In the genomic region with DNA sequence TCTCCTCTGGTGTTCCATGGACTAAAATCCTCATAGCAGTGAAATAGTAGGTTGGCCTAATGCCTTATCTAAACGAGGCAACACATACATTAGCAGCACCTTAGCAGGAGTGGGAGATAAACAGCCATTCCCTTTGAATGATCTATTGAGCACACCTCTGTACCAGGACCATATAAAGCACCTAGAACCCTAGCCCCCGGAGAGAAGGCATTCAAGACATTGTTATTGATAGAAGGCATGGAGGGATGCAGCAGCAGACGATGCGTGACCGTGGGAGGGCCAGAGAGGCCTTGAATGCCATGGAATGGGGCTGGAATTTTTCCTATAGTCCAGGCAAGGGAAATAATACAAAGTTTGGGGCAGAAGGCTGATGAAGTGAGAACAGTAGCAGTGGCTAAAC, we compare ENCODE assay signal across 24 cellular contexts. TPM values are rescaled to one million over a fixed set of nuclear protein-coding genes. Genes with fewer than 3 reads are reported as not detected.
DNase-seq lines count a peak whose midpoint lies in the region; ATAC-seq, FAIRE-seq and TF ChIP-seq lines count a peak whose summit lies in the region.
"Had no signal": no experiment of that assay in that cellular context is flagged by ENCODE, and none has a peak within 500 bp of the region (broad histone marks: within the 10 kb centered on the region; RNA-seq: fewer than 3 reads in every experiment).

No MANE protein-coding gene starts in this region.

- no peaks in the 10 kb centered on the region for H3K36me3 ChIP-seq in GM23338 (ENCODE audit: insufficient read depth)
- no peaks in the 10 kb centered on the region for H3K36me3 ChIP-seq in H1 (ENCODE audit: control insufficient read depth in 2 of 4, insufficient read depth in 4 of 4, low read length in 3 of 4)
- H3K36me3 ChIP-seq in neural progenitor cell = no peaks in the 10 kb centered on the region
- no peaks in the 10 kb centered on the region for H3K36me3 ChIP-seq in endodermal cell (ENCODE audit: control insufficient read depth, insufficient read depth, low read length)
- H3K36me3 ChIP-seq: BE2C; BLaER1 treated with 17β-estradiol and CSF1 and Interleukin-3, amounts not matched to agents 10 nM and 100 nM; HAP-1 had no signal

- H2BK120ac ChIP-seq in H1 (replicated peaks; ENCODE audit: low read depth, low read length) = no peak overlapping the region

- peaks cover 5% of the 10 kb centered on the region; the same call in 1 of the 2 replicates for H3F3A ChIP-seq in GM23338 (replicated peaks; ENCODE audit: low read depth)
- peaks cover 9% of the 10 kb centered on the region for H3F3A ChIP-seq in neural progenitor cell (ENCODE audit: low read depth)

- H4K91ac ChIP-seq in H1 (replicated peaks; ENCODE audit: insufficient read length, low read length) = no peak overlapping the region

- H3K36me3 Mint-ChIP-seq in GM23338 (ENCODE audit: low read depth) = no peaks in the 10 kb centered on the region
- H3K36me3 Mint-ChIP-seq in neural progenitor cell = no peaks in the 10 kb centered on the region
- no peaks in the 10 kb centered on the region for H3K36me3 Mint-ChIP-seq in endodermal cell (ENCODE audit: low read depth)
- H3K36me3 Mint-ChIP-seq: CD14-positive monocyte; CD8-positive, alpha-beta memory T cell had no signal

- H3K27me3 Mint-ChIP-seq in GM23338 (ENCODE audit: insufficient read depth, low read depth, poor library complexity) (peaks cover 1% of the 10 kb centered on the region), neural progenitor cell (ENCODE audit: insufficient read depth, low read depth) (no peaks in the 10 kb centered on the region), endodermal cell (ENCODE audit: insufficient read depth) (peaks cover 46% of the 10 kb centered on the region)

- no peak overlapping the region for H3K18ac ChIP-seq in H1 (ENCODE audit: extremely low read depth, low read length)

- H3K4me3 ChIP-seq in GM23338 (no peak overlapping the region), H1 (ENCODE audit: extremely low read depth in 1 of 4, insufficient read depth in 2 of 4, low read depth in 3 of 4, low read length in 4 of 4) (no peak overlapping the region), neural progenitor cell (no peak overlapping the region), endodermal cell (ENCODE audit: low read length) (no peak overlapping the region)
- H3K4me3 ChIP-seq: A549; BLaER1 treated with 17β-estradiol and CSF1 and Interleukin-3, amounts not matched to agents 10 nM and 100 nM; HAP-1 had no signal

- no peak overlapping the region for H4K5ac ChIP-seq in H1 (ENCODE audit: insufficient read length, low read depth, low read length)

- TF ChIP-seq EP300 in H1 (IDR thresholded peaks at IDR 0.05; ENCODE audit: borderline replicate concordance in 1 of 2, low read depth in 2 of 2, low read length in 2 of 2) = no peak

- 78% methylated on average over 5 of the region's 5 CpGs; no CpG with 5 or more reads in 1 of the 2 experiments for WGBS in H1 (ENCODE audit: extremely low coverage in 1 of 2, insufficient coverage in 1 of 2, insufficient read length in 1 of 2, insufficient replicate concordance in 2 of 2, low coverage in 1 of 2, low lambda C conversion rate in 2 of 2, missing lambda C conversion rate in 1 of 2), 2 experiments
- WGBS in endodermal cell (ENCODE audit: insufficient coverage in 1 of 2, insufficient read length in 1 of 2), 2 experiments = 75 to 84% methylated on average over 4 to 5 of the region's 5 CpGs

- H2AK5ac ChIP-seq in H1 (ENCODE audit: low read depth, low read length) = no peak overlapping the region

- H3K9ac ChIP-seq in H1 (replicated peaks in 1 of 4; ENCODE audit: extremely low read depth in 1 of 4, low read depth in 3 of 4, low read length in 3 of 4) (no peak overlapping the region), neural progenitor cell (no peak overlapping the region), endodermal cell (ENCODE audit: extremely low read depth, low read length, poor library complexity, severe bottlenecking) (no peak overlapping the region)
- H3K9ac ChIP-seq: BLaER1 treated with 17β-estradiol and CSF1 and Interleukin-3, amounts not matched to agents 10 nM and 100 nM had no signal

- TF ChIP-seq RAD21 in H1 (IDR thresholded peaks at IDR 0.05 in 1 of 2, conservative IDR thresholded peaks at IDR 0.05 in 1 of 2; ENCODE audit: low read depth in 2 of 2, low read length in 2 of 2) = no peak

- no peaks in the 10 kb centered on the region for H3K9me2 ChIP-seq in GM23338 (ENCODE audit: insufficient read depth)

- TF ChIP-seq CTCF in GM23338 (conservative IDR thresholded peaks at IDR 0.05; ENCODE audit: low read depth in 2 of 2) (no peak), H1 (IDR thresholded peaks at IDR 0.05; ENCODE audit: control extremely low read depth in 1 of 3, insufficient read depth in 1 of 3, low read depth in 1 of 3, low read length in 3 of 3) (no peak), neural progenitor cell (IDR thresholded peaks at IDR 0.05) (no peak), endodermal cell (conservative IDR thresholded peaks at IDR 0.05) (no peak), GM13977 (IDR thresholded peaks at IDR 0.05; ENCODE audit: extremely low read depth, insufficient read depth, missing control alignments) (no peak)

- peak; percentile 53; the same call in 2 of the 3 replicates for ATAC-seq in GM23338
- ATAC-seq: A549 had no signal

- CTCF ChIA-PET in H1 (lab: Charles Lee; ENCODE audit: partially characterized antibody) = no interaction called here

- peaks cover 19% of the 10 kb centered on the region for H3K27me3 ChIP-seq in GM23338 (ENCODE audit: insufficient read depth)
- H3K27me3 ChIP-seq in H1 (replicated peaks in 1 of 4; ENCODE audit: control insufficient read depth in 3 of 4, extremely low read depth in 1 of 4, insufficient read depth in 3 of 4, low read length in 3 of 4) = peaks cover 0 to 11% (median 1%) of the 10 kb centered on the region in 4 experiments; a peak in 4 of 7 replicates
- peaks cover 25% of the 10 kb centered on the region for H3K27me3 ChIP-seq in neural progenitor cell
- peaks cover 23% of the 10 kb centered on the region for H3K27me3 ChIP-seq in endodermal cell (ENCODE audit: control insufficient read depth, insufficient read depth, low read length, poor library complexity, severe bottlenecking)
- H3K27me3 ChIP-seq: BE2C had no signal

- H2BK20ac ChIP-seq in H1 (ENCODE audit: low read length) = no peak overlapping the region

- no peak overlapping the region for H3K56ac ChIP-seq in H1 (replicated peaks; ENCODE audit: insufficient read length, low read depth, low read length)

- no peak for TF ChIP-seq POLR2A in H1 (IDR thresholded peaks at IDR 0.05; ENCODE audit: control extremely low read depth in 1 of 2, low read depth in 2 of 2, low read length in 2 of 2)

- no peaks in the 10 kb centered on the region for H3K23me2 ChIP-seq in H1 (ENCODE audit: low read depth, low read length)

- H3K23ac ChIP-seq in H1 (ENCODE audit: insufficient read length) = no peak overlapping the region

- H2BK5ac ChIP-seq in H1 (ENCODE audit: low read depth, low read length) = no peak overlapping the region

- H4K8ac ChIP-seq in H1 (ENCODE audit: extremely low read depth, insufficient read depth, low read length) = no peak overlapping the region

- DNase-seq in GM23338 (ENCODE audit: low spot score) (no peak), H1 (ENCODE audit: low read depth in 1 of 2, low spot score in 2 of 2) (no peak), neural progenitor cell (ENCODE audit: low spot score) (no peak), endodermal cell (no peak), NCI-H2171 treated with DMSO at 0.1 percent for 48 hours (lab: John Stamatoyannopoulos, UW) (no peak), GM13977 (ENCODE audit: low spot score) (no peak)
- DNase-seq: 8988T; ACHN; AML-193; BE2C; CD4-positive, alpha-beta T cell; CD8-positive, alpha-beta memory T cell; DMS 273 treated with DMSO at 0.1 percent for 48 hours; DMS79; EL; GDM1; HFFc6 had no signal

- H3K27ac Mint-ChIP-seq in GM23338 (no peak overlapping the region), neural progenitor cell (no peak overlapping the region), endodermal cell (no peak overlapping the region)
- H3K27ac Mint-ChIP-seq: CD4-positive, alpha-beta T cell; HFFc6 had no signal

- no peak overlapping the region for H3K4me3 Mint-ChIP-seq in GM23338
- peak overlapping the region; percentile 34 for H3K4me3 Mint-ChIP-seq in neural progenitor cell
- no peak overlapping the region for H3K4me3 Mint-ChIP-seq in endodermal cell
- H3K4me3 Mint-ChIP-seq: CD14-positive monocyte; CD4-positive, alpha-beta T cell; CD8-positive, alpha-beta memory T cell; HFFc6 had no signal

- H3K4me1 ChIP-seq in GM23338 (ENCODE audit: insufficient read depth) = peaks cover 8% of the 10 kb centered on the region
- H3K4me1 ChIP-seq in H1 (replicated peaks in 1 of 4; ENCODE audit: control insufficient read depth in 3 of 4, insufficient read depth in 4 of 4, low read length in 3 of 4) = no peaks in the 10 kb centered on the region; a peak in 3 of 7 replicates
- peaks cover 22% of the 10 kb centered on the region for H3K4me1 ChIP-seq in neural progenitor cell
- peaks cover 18% of the 10 kb centered on the region for H3K4me1 ChIP-seq in endodermal cell (ENCODE audit: control insufficient read depth, insufficient read depth, low read length)
- H3K4me1 ChIP-seq: A549, HAP-1 had no signal

- in situ Hi-C loops in GM13977 (cut with MboI; ENCODE audit: low pct_unique_long_range_greater_than_20kb, low sequenced_read_pairs, unreplicated experiment) = loop anchor here (25.0 kb wide), 1 partner anchor 472 kb away; a partner anchor contains a TSS

- no peaks in the 10 kb centered on the region for H3K79me1 ChIP-seq in H1 (ENCODE audit: low read depth, low read length)

- no peaks in the 10 kb centered on the region for H3K9me3 Mint-ChIP-seq in GM23338
- H3K9me3 Mint-ChIP-seq in neural progenitor cell = no peaks in the 10 kb centered on the region
- H3K9me3 Mint-ChIP-seq in endodermal cell = no peaks in the 10 kb centered on the region
- H3K9me3 Mint-ChIP-seq: CD4-positive, alpha-beta T cell; CD8-positive, alpha-beta memory T cell; HFFc6 had no signal

- no peaks in the 10 kb centered on the region for H4K20me1 ChIP-seq in GM23338 (replicated peaks; ENCODE audit: insufficient read depth)
- no peaks in the 10 kb centered on the region for H4K20me1 ChIP-seq in H1 (replicated peaks in 1 of 2; ENCODE audit: control insufficient read depth in 1 of 2, insufficient read depth in 2 of 2, low read length in 2 of 2)
- H4K20me1 ChIP-seq in neural progenitor cell (ENCODE audit: low read depth) = no peaks in the 10 kb centered on the region
- H4K20me1 ChIP-seq: BLaER1 treated with 17β-estradiol and CSF1 and Interleukin-3, amounts not matched to agents 10 nM and 100 nM had no signal

- FAIRE-seq in H1 (lab: Jason Lieb, UNC) = no peak
- FAIRE-seq: A549, D721Med, GM12891, H54 had no signal

- H2BK15ac ChIP-seq in H1 (ENCODE audit: low read length) = no peak overlapping the region

- H2AFZ ChIP-seq in GM23338 (no peak overlapping the region), H1 (ENCODE audit: low read length) (no peak overlapping the region), neural progenitor cell (replicated peaks) (no peak overlapping the region)

- H2BK12ac ChIP-seq in H1 (ENCODE audit: low read depth, low read length) = no peak overlapping the region

- no peak overlapping the region for H3K4ac ChIP-seq in H1 (replicated peaks; ENCODE audit: insufficient read length, low read depth, low read length)

- POLR2A ChIA-PET in H1 (lab: Charles Lee; ENCODE audit: partially characterized antibody) = no interaction called here

- H3K79me2 ChIP-seq in GM23338 (replicated peaks; ENCODE audit: insufficient read depth) = no peaks in the 10 kb centered on the region
- no peaks in the 10 kb centered on the region for H3K79me2 ChIP-seq in H1 (ENCODE audit: control insufficient read depth in 1 of 2, insufficient read depth in 2 of 2, low read length in 2 of 2)
- no peaks in the 10 kb centered on the region for H3K79me2 ChIP-seq in neural progenitor cell (ENCODE audit: low read depth)

- H3K9me3 ChIP-seq in H1 (ENCODE audit: insufficient read depth in 2 of 2, low read depth in 1 of 2, low read length in 1 of 2) (no peaks in the 10 kb centered on the region), neural progenitor cell (ENCODE audit: low read depth) (no peaks in the 10 kb centered on the region), endodermal cell (ENCODE audit: control insufficient read depth, low read length) (no peaks in the 10 kb centered on the region)
- H3K9me3 ChIP-seq: A549; BE2C; BLaER1 treated with 17β-estradiol and CSF1 and Interleukin-3, amounts not matched to agents 10 nM and 100 nM; HAP-1 had no signal

- H3K14ac ChIP-seq in H1 (ENCODE audit: insufficient read length) = no peak overlapping the region

- no peak overlapping the region for H3K27ac ChIP-seq in GM23338 (ENCODE audit: low read depth)
- no peak overlapping the region for H3K27ac ChIP-seq in H1 (ENCODE audit: low read depth, low read length)
- no peak overlapping the region for H3K27ac ChIP-seq in neural progenitor cell
- H3K27ac ChIP-seq in endodermal cell (ENCODE audit: low read depth, low read length) = no peak overlapping the region
- H3K27ac ChIP-seq: A549; BLaER1 treated with 17β-estradiol and CSF1 and Interleukin-3, amounts not matched to agents 10 nM and 100 nM had no signal

- H3K4me1 Mint-ChIP-seq in GM23338 (peaks cover 13% of the 10 kb centered on the region), neural progenitor cell (peaks cover 15% of the 10 kb centered on the region), endodermal cell (peaks cover 37% of the 10 kb centered on the region)
- H3K4me1 Mint-ChIP-seq: CD8-positive, alpha-beta memory T cell had no signal

- no peak overlapping the region for H3K4me2 ChIP-seq in GM23338
- H3K4me2 ChIP-seq in H1 (ENCODE audit: insufficient read depth in 1 of 2, low read depth in 2 of 2, low read length in 2 of 2) = no peak overlapping the region
- no peak overlapping the region for H3K4me2 ChIP-seq in neural progenitor cell
- H3K4me2 ChIP-seq: A549; BLaER1 treated with 17β-estradiol and CSF1 and Interleukin-3, amounts not matched to agents 10 nM and 100 nM had no signal

RNA-seq across cellular contexts. Expression of a gene that starts 6.6 kb away (rescaled TPM):
- total RNA-seq in GM23338 (2014; rRNA removed; shearing (Covaris generic)) = 25.4 and 26.8 TPM in 2 replicates
- polyA plus RNA-seq in GM23338 (2016; fragmentation: Nextera tagmentation; extraction: Ambion mirVana) (8.0 and 11.0 TPM in 2 replicates), H1 (2011; rRNA removed) (13.1 and 18.8 TPM in 2 replicates)
- 19.9 and 22.4 TPM in 2 replicates for total RNA-seq in H1 (2021; fragmentation: NEBNext Ultra II Directional; extraction: Animal tissue kit (Norgen Biotek cat#: 25700))
- polyA plus RNA-seq in H1 (2011; cell fraction: cytosol; rRNA removed) = 14.6 TPM
- 46.9 TPM for polyA plus RNA-seq in H1 (2011; cell fraction: nucleus; rRNA removed)
- 35.4 to 44.8 TPM (median 39.3 TPM) in 4 replicates for polyA plus RNA-seq in H1 (2012, experiment 1 of 2)
- polyA plus RNA-seq in H1 (2012, experiment 2 of 2) = 34.1 TPM
- 21.6 TPM for polyA plus RNA-seq in H1 (2013, experiment 1 of 2)
- 18.3 TPM for polyA plus RNA-seq in H1 (2013, experiment 2 of 2)
- 19.3 and 20.2 TPM in 2 replicates for polyA minus RNA-seq in H1 (2011; rRNA and poly(A)+ RNA removed)
- polyA minus RNA-seq in H1 (2011; cell fraction: cytosol; rRNA and poly(A)+ RNA removed) = 13.8 TPM
- 24.5 TPM for polyA minus RNA-seq in H1 (2011; cell fraction: nucleus; rRNA and poly(A)+ RNA removed)
- total RNA-seq in neural progenitor cell (ENCODE audit: low replicate concordance) (10.1 and 25.6 TPM in 2 replicates), endodermal cell (10 to 100 TPM; 37.3 to 45.8 TPM)
- 76.1 TPM for polyA plus RNA-seq in endodermal cell (2013, experiment 1 of 2)
- polyA plus RNA-seq in endodermal cell (2013, experiment 2 of 2) = 68.4 TPM
- total RNA-seq: CD8-positive, alpha-beta memory T cell; HFFc6 had no signal
- polyA plus RNA-seq: CD14-positive monocyte; CD8-positive, alpha-beta memory T cell had no signal

RNA-seq across cellular contexts. Expression of a gene that starts 32.7 kb away (rescaled TPM):
- 26.4 and 28.1 TPM in 2 replicates for total RNA-seq in GM23338 (2014; rRNA removed; shearing (Covaris generic))
- polyA plus RNA-seq in GM23338 (2016; fragmentation: Nextera tagmentation; extraction: Ambion mirVana) = 22.9 and 23.2 TPM in 2 replicates
- total RNA-seq in H1 (2021; fragmentation: NEBNext Ultra II Directional; extraction: Animal tissue kit (Norgen Biotek cat#: 25700)) = 32.8 and 36.5 TPM in 2 replicates
- polyA plus RNA-seq in H1 (2011; rRNA removed) = 18.2 and 18.9 TPM in 2 replicates
- 26.2 TPM for polyA plus RNA-seq in H1 (2011; cell fraction: cytosol; rRNA removed)
- 24.8 TPM for polyA plus RNA-seq in H1 (2011; cell fraction: nucleus; rRNA removed)
- polyA plus RNA-seq in H1 (2012, experiment 1 of 2) = 25.3 to 30.2 TPM (median 27.7 TPM) in 4 replicates
- 16.3 TPM for polyA plus RNA-seq in H1 (2012, experiment 2 of 2)
- polyA plus RNA-seq in H1 (2013, experiment 1 of 2) = 50.7 TPM
- polyA plus RNA-seq in H1 (2013, experiment 2 of 2) = 52.2 TPM
- polyA minus RNA-seq in H1 (2011; rRNA and poly(A)+ RNA removed) = 11.0 and 13.8 TPM in 2 replicates
- polyA minus RNA-seq in H1 (2011; cell fraction: cytosol; rRNA and poly(A)+ RNA removed) = 10.9 TPM
- polyA minus RNA-seq in H1 (2011; cell fraction: nucleus; rRNA and poly(A)+ RNA removed) = 11.2 TPM
- 5.4 and 15.8 TPM in 2 replicates for total RNA-seq in neural progenitor cell (ENCODE audit: low replicate concordance)
- 10 to 100 TPM; 57.5 to 68.3 TPM for total RNA-seq in endodermal cell
- polyA plus RNA-seq in endodermal cell (2013, experiment 1 of 2) = 28.6 TPM
- polyA plus RNA-seq in endodermal cell (2013, experiment 2 of 2) = 31.1 TPM
